Comparison of ENCODE assay signal across 21 cellular contexts in the genomic region with DNA sequence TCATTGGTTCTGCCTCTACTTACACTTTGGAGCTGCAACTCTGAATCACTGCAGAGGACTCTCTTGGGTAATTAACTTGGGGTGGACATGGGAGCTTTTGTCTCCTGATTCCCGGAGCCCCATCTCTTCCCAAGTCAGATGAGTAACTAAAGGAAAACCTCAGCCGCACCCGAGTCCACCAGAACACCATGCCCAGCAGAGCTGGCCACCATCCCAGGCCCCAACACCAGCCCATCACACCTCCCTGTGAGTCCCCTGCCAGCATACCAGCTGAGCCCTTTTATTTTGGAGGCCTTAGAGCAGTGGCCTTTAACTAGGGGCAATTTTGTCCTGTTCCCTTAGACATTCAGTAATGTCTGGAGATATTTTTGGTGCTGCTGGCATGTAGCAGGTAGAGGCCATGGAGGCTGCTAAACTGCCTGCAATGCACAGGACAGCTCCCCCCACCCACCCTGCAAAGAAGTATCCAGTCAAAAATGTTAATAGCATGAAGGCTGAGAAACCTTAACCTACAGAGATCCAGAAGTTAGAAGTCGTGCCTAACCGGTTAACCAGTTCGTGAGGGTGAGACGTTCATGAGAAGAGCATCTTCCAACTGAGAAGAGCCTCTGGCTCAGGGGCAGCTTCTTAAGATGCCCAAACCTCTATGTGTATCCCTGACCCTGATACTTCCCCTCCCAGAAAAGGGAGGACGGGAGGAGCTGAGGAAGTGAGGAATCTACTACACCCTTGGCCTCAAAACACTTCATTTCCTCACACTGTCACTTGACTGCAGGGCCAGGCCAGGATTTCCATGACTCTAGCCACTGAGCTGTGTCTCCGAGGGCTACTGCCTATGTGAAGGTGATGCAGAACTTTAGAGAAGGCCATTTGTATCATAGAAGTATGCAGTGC.
DNase-seq lines count a peak whose midpoint lies in the region; ATAC-seq and TF ChIP-seq lines count a peak whose summit lies in the region.
"Had no signal": no experiment of that assay in that cellular context is flagged by ENCODE, and none has a peak within 500 bp of the region (broad histone marks: within the 10 kb centered on the region; RNA-seq: fewer than 3 reads in every experiment).

No MANE protein-coding gene starts in this region.

- no peak overlapping the region for H3K4me3 ChIP-seq in IMR-90 (ENCODE audit: insufficient read depth, low read depth, low read length)
- H3K4me3 ChIP-seq in neuronal stem cell (ENCODE audit: low read length in 2 of 2): no peak overlapping the region
- H3K4me3 ChIP-seq: prostate gland, stomach, tibial nerve had no signal

- peaks cover 19% of the 10 kb centered on the region for H3K4me1 Mint-ChIP-seq in endothelial cell (ENCODE audit: unreplicated experiment)
- H3K4me1 Mint-ChIP-seq: central memory CD8-positive, alpha-beta T cell had no signal

- peak overlapping the region; percentile 8 for H3K4ac ChIP-seq in IMR-90 (ENCODE audit: low read depth, low read length)
- no peak overlapping the region for H3K4ac ChIP-seq in neuronal stem cell (ENCODE audit: low read length)

- H3K27me3 ChIP-seq in IMR-90 (ENCODE audit: control insufficient read depth, insufficient read depth, low read length): no peaks in the 10 kb centered on the region
- no peaks in the 10 kb centered on the region for H3K27me3 ChIP-seq in neuronal stem cell (ENCODE audit: control insufficient read depth in 3 of 3, insufficient read depth in 3 of 3, low read depth in 1 of 3, low read length in 3 of 3)
- H3K27me3 ChIP-seq: neutrophil, stomach, tibial nerve had no signal

- H4K20me1 ChIP-seq in IMR-90 (ENCODE audit: insufficient read depth, low read length): no peaks in the 10 kb centered on the region

- H4K5ac ChIP-seq in IMR-90 (ENCODE audit: low read depth, low read length): no peak overlapping the region

- H3K9me3 Mint-ChIP-seq in endothelial cell (ENCODE audit: unreplicated experiment): no peaks in the 10 kb centered on the region
- H3K9me3 Mint-ChIP-seq: central memory CD8-positive, alpha-beta T cell had no signal

- no peak overlapping the region for H2BK5ac ChIP-seq in IMR-90 (ENCODE audit: low read depth, low read length, poor library complexity, severe bottlenecking)
- H2BK5ac ChIP-seq in neuronal stem cell (ENCODE audit: low read length): no peak overlapping the region

- H3K79me1 ChIP-seq in IMR-90 (ENCODE audit: low read depth in 1 of 2, low read length in 2 of 2) (no peaks in the 10 kb centered on the region; a peak in 1 of 4 replicates), neuronal stem cell (ENCODE audit: low read depth, low read length) (no peaks in the 10 kb centered on the region)

- H3K9me3 ChIP-seq in IMR-90 (ENCODE audit: control insufficient read depth, insufficient read depth, low read length) (no peaks in the 10 kb centered on the region), neuronal stem cell (replicated peaks in 1 of 2; ENCODE audit: control insufficient read depth in 2 of 2, insufficient read depth in 1 of 2, low read depth in 1 of 2, low read length in 2 of 2) (no peaks in the 10 kb centered on the region)
- H3K9me3 ChIP-seq: neutrophil, prostate gland, stomach, tibial nerve had no signal

- no peak overlapping the region for H3K56ac ChIP-seq in IMR-90 (ENCODE audit: extremely low read depth, insufficient read depth, low read length)

- H3K14ac ChIP-seq in IMR-90 (replicated peaks; ENCODE audit: low read depth, low read length) (peak overlapping the region; percentile 17; the same call in 1 of the 2 replicates), neuronal stem cell (ENCODE audit: low read length) (no peak overlapping the region)

- CTCF ChIA-PET in IMR-90 (lab: Yijun Ruan, JAX): no interaction called here
- CTCF ChIA-PET in GM10248 (lab: Yijun Ruan, JAX): no interaction called here
- CTCF ChIA-PET in RWPE1 (lab: Yijun Ruan, JAX): interaction anchor here (0.7 kb wide), 1 partner anchor 128 kb away, joined by 3 read pairs; no protein-coding TSS in a partner anchor

- TF ChIP-seq RAD21 in IMR-90 (IDR thresholded peaks at IDR 0.05; ENCODE audit: low read length): no peak

- in situ Hi-C loops in IMR-90 (cut with MboI; ENCODE audit: low sequenced_read_pairs): no loop called here

- peak overlapping the region; percentile 6; the same call in 1 of the 2 replicates for H3K23ac ChIP-seq in IMR-90 (ENCODE audit: low read depth, low read length)
- H3K23ac ChIP-seq in neuronal stem cell (ENCODE audit: low read depth, low read length, poor library complexity): no peak overlapping the region

- no peak overlapping the region for H3K9ac ChIP-seq in IMR-90 (ENCODE audit: low read depth, low read length)
- H3K9ac ChIP-seq in neuronal stem cell (ENCODE audit: low read depth, low read length, poor library complexity): peak overlapping the region; percentile 26

- intact Hi-C loops in IMR-90 (cut with micrococcal nuclease) (no loop called here), left cardiac atrium (cut with DNase I) (no loop called here)

- H3K27me3 Mint-ChIP-seq in endothelial cell (ENCODE audit: unreplicated experiment): peaks cover 9% of the 10 kb centered on the region
- H3K27me3 Mint-ChIP-seq: central memory CD8-positive, alpha-beta T cell had no signal

- peak overlapping the region; percentile 51 for H3K4me3 Mint-ChIP-seq in endothelial cell (ENCODE audit: unreplicated experiment)
- H3K4me3 Mint-ChIP-seq: central memory CD8-positive, alpha-beta T cell had no signal

- no peak for TF ChIP-seq POLR2A in IMR-90 (IDR thresholded peaks at IDR 0.05; ENCODE audit: low read depth, low read length)

- 0 out of 2 replicates have a peak overlapping the region, but pooled peaks have one; percentile 10 for H4K91ac ChIP-seq in IMR-90 (ENCODE audit: insufficient read depth, low read depth, low read length)
- peak overlapping the region; percentile 20 for H4K91ac ChIP-seq in neuronal stem cell (ENCODE audit: low read depth, low read length, poor library complexity)

- ATAC-seq in IMR-90 (ENCODE audit: low read depth) (no peak; the same call in 1 of the 2 replicates), left cardiac atrium (peak; percentile 74 to 90)
- ATAC-seq: PC-3 had no signal

- peak overlapping the region; percentile 2; the same call in 1 of the 3 replicates for H2BK15ac ChIP-seq in IMR-90 (ENCODE audit: low read depth, low read length)
- H2BK15ac ChIP-seq in neuronal stem cell (ENCODE audit: low read length): no peak overlapping the region

- H4K8ac ChIP-seq in IMR-90 (ENCODE audit: low read depth in 2 of 2, low read length in 2 of 2): peak overlapping the region in 1 of 2 experiments; percentile 2; a peak in 1 of 4 replicates
- no peak overlapping the region for H4K8ac ChIP-seq in neuronal stem cell (ENCODE audit: low read depth, low read length)

- no peak overlapping the region for H2AK9ac ChIP-seq in IMR-90 (replicated peaks; ENCODE audit: low read depth, low read length, poor library complexity)

- POLR2A ChIA-PET in IMR-90 (lab: Charles Lee; ENCODE audit: unreplicated experiment): no interaction called here
- POLR2A ChIA-PET in GM10248 (lab: Yijun Ruan, JAX): no interaction called here
- POLR2A ChIA-PET in RWPE1 (lab: Yijun Ruan, JAX; ENCODE audit: low non-redundant PET): no interaction called here

- no TSS peak for BruUV-seq in IMR-90 (replicated peaks; lab: Mats Ljungman, UMichigan)

- H2AFZ ChIP-seq in IMR-90 (replicated peaks; ENCODE audit: low read length, poor library complexity): no peak overlapping the region
- no peak overlapping the region for H2AFZ ChIP-seq in neuronal stem cell (ENCODE audit: low read length)

- peak overlapping the region; percentile 50 for H2BK12ac ChIP-seq in neuronal stem cell (ENCODE audit: low read length)

- no peak overlapping the region for H2BK20ac ChIP-seq in IMR-90 (ENCODE audit: low read depth, low read length)

- peaks cover 16% of the 10 kb centered on the region for H3K9me1 ChIP-seq in IMR-90 (ENCODE audit: insufficient read depth, low read length)

- no peak overlapping the region for H3K4me2 ChIP-seq in IMR-90 (ENCODE audit: low read depth, low read length)
- H3K4me2 ChIP-seq in neuronal stem cell (ENCODE audit: insufficient read depth, low read length, poor library complexity, severe bottlenecking): no peak overlapping the region

- H3K27ac ChIP-seq in IMR-90 (ENCODE audit: insufficient read depth, low read length) (no peak overlapping the region; the same call in 1 of the 2 replicates), neuronal stem cell (replicated peaks; ENCODE audit: low read length) (no peak overlapping the region), RWPE1 (no peak overlapping the region)
- H3K27ac ChIP-seq: epithelial cell of prostate, neutrophil, prostate gland, stomach, tibial nerve had no signal

- H2BK120ac ChIP-seq in IMR-90 (ENCODE audit: low read depth, low read length): 0 out of 2 replicates have a peak overlapping the region, but pooled peaks have one; percentile 44
- no peak overlapping the region for H2BK120ac ChIP-seq in neuronal stem cell (ENCODE audit: low read depth, low read length)

- no peak overlapping the region; the same call in 1 of the 2 replicates for H3K18ac ChIP-seq in IMR-90 (ENCODE audit: low read depth, low read length)
- H3K18ac ChIP-seq in neuronal stem cell (ENCODE audit: low read length): no peak overlapping the region

- DNase-seq in IMR-90 (no peak), endothelial cell (ENCODE audit: low spot score) (no peak), left cardiac atrium (peak; percentile 45), neuronal stem cell (ENCODE audit: low spot score) (no peak), GM10248 (ENCODE audit: extremely low spot score) (no peak), AG08396 (ENCODE audit: low spot score) (no peak), RWPE1 (ENCODE audit: low spot score) (no peak)
- no peak for DNase-seq in stimulated activated CD8-positive, alpha-beta memory T cell treated with anti-CD3 and anti-CD28 coated beads, Interleukin-4, amount 100 ng/mL, for 48 hours
- DNase-seq: activated CD4-positive, alpha-beta T cell treated with anti-CD3 and anti-CD28 coated beads, Interleukin-2, amount 50 U/mL, for 48 hours; activated effector memory CD4-positive, alpha-beta T cell treated with anti-CD3 and anti-CD28 coated beads, Interleukin-2, amount 50 U/mL, for 16 hours; DMS53; H7; PC-3; SHP77; stomach; SW 1271 had no signal

- TF ChIP-seq CTCF in IMR-90 (conservative IDR thresholded peaks at IDR 0.05; ENCODE audit: low read depth, low read length): no peak
- TF ChIP-seq CTCF in endothelial cell (IDR thresholded peaks at IDR 0.05; ENCODE audit: unreplicated experiment): no peak
- no peak for TF ChIP-seq CTCF in GM10248 (IDR thresholded peaks at IDR 0.05; ENCODE audit: control extremely low read depth, extremely low read depth, low read depth, missing control alignments)
- TF ChIP-seq CTCF in RWPE1 (conservative IDR thresholded peaks at IDR 0.05; ENCODE audit: low read depth): no peak

- no CpG with 5 or more reads among the region's 9 CpGs for WGBS in IMR-90 (ENCODE audit: extremely low coverage in 2 of 2, insufficient read length in 1 of 2), 2 experiments
- no CpG with 5 or more reads among the region's 9 CpGs for WGBS in neuronal stem cell (ENCODE audit: extremely low coverage in 2 of 2, insufficient read length in 2 of 2, insufficient replicate concordance in 1 of 2), 2 donors

- H2AK5ac ChIP-seq in IMR-90 (ENCODE audit: low read depth, low read length): peak overlapping the region; percentile 63
- no peak overlapping the region for H2AK5ac ChIP-seq in neuronal stem cell (ENCODE audit: low read depth, low read length)

- dilution Hi-C loops in IMR-90 (cut with HindIII; ENCODE audit: low sequenced_read_pairs, unreplicated experiment): no loop called here

- peaks cover 17% of the 10 kb centered on the region for H3K36me3 Mint-ChIP-seq in endothelial cell (ENCODE audit: low read depth, unreplicated experiment)

- no peak overlapping the region for H3K27ac Mint-ChIP-seq in endothelial cell (ENCODE audit: unreplicated experiment)

- H3K36me3 ChIP-seq in IMR-90 (ENCODE audit: control insufficient read depth, insufficient read depth, low read length) (peaks cover 11% of the 10 kb centered on the region; the same call in 1 of the 2 replicates), neuronal stem cell (replicated peaks in 1 of 2; ENCODE audit: control insufficient read depth in 2 of 2, insufficient read depth in 2 of 2, low read length in 2 of 2) (no peaks in the 10 kb centered on the region)
- H3K36me3 ChIP-seq: neutrophil, prostate gland had no signal

- H3K4me1 ChIP-seq in IMR-90 (ENCODE audit: control insufficient read depth, insufficient read depth, low read length) (peaks cover 12% of the 10 kb centered on the region), neuronal stem cell (ENCODE audit: control insufficient read depth in 2 of 2, insufficient read depth in 1 of 2, low read depth in 1 of 2, low read length in 2 of 2) (peaks cover 0 to 1% of the 10 kb centered on the region in 2 donors)
- H3K4me1 ChIP-seq: prostate gland had no signal
